ENCODE assay signal across 8 cellular contexts in the genomic region with DNA sequence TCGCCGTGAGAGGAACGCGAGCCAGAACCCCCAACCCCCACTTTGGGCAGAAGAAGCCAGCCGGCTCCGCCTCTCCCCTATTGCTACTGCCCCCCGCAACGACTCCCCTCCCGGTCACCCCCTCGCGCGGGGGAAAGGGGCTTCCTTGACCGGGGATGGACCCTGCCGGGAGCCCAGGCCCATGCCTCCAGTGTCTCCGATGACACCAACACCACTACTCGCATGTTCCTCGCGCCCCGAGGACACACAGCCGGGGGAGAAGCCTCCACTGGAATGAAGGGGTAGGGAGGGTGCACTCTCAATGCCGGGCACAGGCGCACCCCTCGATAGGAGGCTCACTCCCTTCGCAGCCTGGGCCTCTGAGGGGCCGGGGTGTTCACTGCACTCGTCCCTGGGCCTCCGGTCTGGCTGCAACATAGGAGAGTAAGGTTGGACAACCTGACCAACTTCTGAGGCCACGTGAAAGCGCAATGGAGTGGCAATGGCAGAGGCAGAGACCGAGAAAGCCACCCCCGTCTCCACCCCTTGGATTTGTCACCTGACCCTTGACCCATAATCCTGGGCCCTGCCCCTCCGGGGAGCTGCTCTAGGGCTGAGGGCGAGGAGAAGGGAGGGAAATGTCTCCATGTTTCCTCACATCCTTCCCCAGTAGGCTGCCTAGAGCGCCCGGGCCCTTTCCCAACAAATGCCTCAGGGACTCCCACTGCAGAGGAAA. TPM values are rescaled to one million over a fixed set of nuclear protein-coding genes. Genes with fewer than 3 reads are reported as not detected.
DNase-seq lines count a peak whose midpoint lies in the region; ATAC-seq, FAIRE-seq and TF ChIP-seq lines count a peak whose summit lies in the region.

No MANE protein-coding gene starts in this region.

- H3K9me3 Mint-ChIP-seq in T-helper 1 cell treated with Interleukin-12 subunit alpha and Interleukin-12 subunit beta and Interleukin-4 antibody, amounts not matched to agents 30 μg/mL and 1 μg/mL, for 36 hours = no peaks in the 10 kb centered on the region

- peak overlapping the region; percentile 37 for H3K4me3 Mint-ChIP-seq in T-helper 1 cell treated with Interleukin-12 subunit alpha and Interleukin-12 subunit beta and Interleukin-4 antibody, amounts not matched to agents 30 μg/mL and 1 μg/mL, for 36 hours

- H3K4me1 Mint-ChIP-seq in T-helper 1 cell treated with Interleukin-12 subunit alpha and Interleukin-12 subunit beta and Interleukin-4 antibody, amounts not matched to agents 30 μg/mL and 1 μg/mL, for 36 hours (ENCODE audit: low read depth) = peaks cover 17% of the 10 kb centered on the region

- CTCF ChIA-PET in GM12878 (lab: Yijun Ruan, JAX) = interaction anchor here (0.9 to 3.1 kb wide), 8 partner anchors 14 to 201 kb away, joined by 3 to 32 read pairs (median 4); partner anchors contain the start of gene RPP25L

- no peak overlapping the region for H3K27ac Mint-ChIP-seq in T-helper 1 cell treated with Interleukin-12 subunit alpha and Interleukin-12 subunit beta and Interleukin-4 antibody, amounts not matched to agents 30 μg/mL and 1 μg/mL, for 36 hours

- H3K4me2 ChIP-seq in GM12878 (ENCODE audit: control insufficient read depth, insufficient read depth) = no peak overlapping the region

- no peak overlapping the region for H2AFZ ChIP-seq in GM12878 (ENCODE audit: control insufficient read depth, low read depth, low read length)

- no peak for TF ChIP-seq RAD21 in GM12878 (IDR thresholded peaks at IDR 0.05; ENCODE audit: insufficient read depth, low read depth, low read length)

- no peak for TF ChIP-seq POLR2A in GM12878 (IDR thresholded peaks at IDR 0.05; ENCODE audit: low read depth, low read length)
- TF ChIP-seq POLR2A in right lobe of liver (IDR thresholded peaks at IDR 0.05) = peak; percentile 16
- TF ChIP-seq POLR2A in tibial nerve (IDR thresholded peaks at IDR 0.05) = no peak

- 0 out of 3 replicates have a peak, but pooled peaks have one; percentile 5 for ATAC-seq in GM12878
- peak; percentile 33 to 68 (median 50) for ATAC-seq in right lobe of liver

- H3K79me2 ChIP-seq in GM12878 (ENCODE audit: control insufficient read depth, insufficient read depth, low read length) = no peaks in the 10 kb centered on the region

- no peak for TF ChIP-seq EP300 in GM12878 (IDR thresholded peaks at IDR 0.05; ENCODE audit: borderline replicate concordance in 1 of 2, control insufficient read depth in 1 of 2, low read depth in 2 of 2, low read length in 2 of 2)
- TF ChIP-seq EP300 in tibial nerve (IDR thresholded peaks at IDR 0.05) = no peak

- H3K9ac ChIP-seq in GM12878 (ENCODE audit: control insufficient read depth, insufficient read depth, low read length) = no peak overlapping the region

- POLR2A ChIA-PET in GM12878 (lab: Charles Lee) = no interaction called here

- DNase-seq in T-helper 1 cell (no peak), GM12878 (ENCODE audit: low read depth, low spot score) (no peak), right lobe of liver (peak; percentile 40 to 89 (median 72)), tibial nerve (ENCODE audit: low spot score in 2 of 2) (peak in 1 of 2 donors; percentile 38), NCI-H2081 (lab: John Stamatoyannopoulos, UW) (no peak), DMS79 treated with DMSO at 0.1 percent for 48 hours (lab: John Stamatoyannopoulos, UW) (no peak), dermis blood vessel endothelial cell (no peak)

- RAD21 ChIA-PET in GM12878 (lab: Charles Lee; ENCODE audit: unreplicated experiment) = interaction anchor here (1.4 kb wide), 1 partner anchor 187 kb away, joined by 7 read pairs; no protein-coding TSS in a partner anchor

- H3K36me3 ChIP-seq in GM12878 (ENCODE audit: control insufficient read depth in 2 of 2, insufficient read depth in 2 of 2, low read length in 1 of 2) (no peaks in the 10 kb centered on the region), right lobe of liver (no peaks in the 10 kb centered on the region), tibial nerve (no peaks in the 10 kb centered on the region)

- no TSS peak for BruUV-seq in GM12878 (replicated peaks; lab: Mats Ljungman, UMichigan)

- no peaks in the 10 kb centered on the region for H3K36me3 Mint-ChIP-seq in T-helper 1 cell treated with Interleukin-12 subunit alpha and Interleukin-12 subunit beta and Interleukin-4 antibody, amounts not matched to agents 30 μg/mL and 1 μg/mL, for 36 hours (ENCODE audit: low read depth)

- H3K4me1 ChIP-seq in GM12878 (ENCODE audit: control insufficient read depth, insufficient read depth, low read length) (peaks cover 2% of the 10 kb centered on the region; the same call in 1 of the 2 replicates), right lobe of liver (peaks cover 0 to 39% (median 13%) of the 10 kb centered on the region in 4 donors), tibial nerve (peaks cover 0 to 63% (median 44%) of the 10 kb centered on the region in 4 donors)

- no peak overlapping the region for H3K27ac ChIP-seq in GM12878 (ENCODE audit: control insufficient read depth, insufficient read depth)
- H3K27ac ChIP-seq in right lobe of liver = peak overlapping the region in 1 of 3 donors; percentile 66
- peak overlapping the region; percentile 51 to 89 (median 75) for H3K27ac ChIP-seq in tibial nerve

- WGBS in GM12878 (ENCODE audit: insufficient coverage, insufficient replicate concordance, low lambda C conversion rate, missing lambda C conversion rate) = 11% methylated on average over 35 of the region's 35 CpGs
- WGBS in right lobe of liver (ENCODE audit: insufficient coverage, low coverage, low lambda C conversion rate, missing lambda C conversion rate) = 10% methylated on average over 18 of the region's 35 CpGs
- WGBS in tibial nerve, 2 donors = 20 to 21% methylated on average over 24 to 35 of the region's 35 CpGs

- H4K20me1 ChIP-seq in GM12878 (ENCODE audit: control insufficient read depth, insufficient read depth) = peaks cover 14% of the 10 kb centered on the region

- no peak for FAIRE-seq in GM12878 (lab: Jason Lieb, UNC)

- in situ Hi-C loops in GM12878 (cut with MboI) = loop anchor here (5.0 kb wide), 1 partner anchor 52 kb away; no protein-coding TSS in a partner anchor

- intact Hi-C loops in GM12878 (cut with micrococcal nuclease; ENCODE audit: unreplicated experiment) (loop anchor here (1.0 kb wide), 2 partner anchors 42 to 153 kb away; no protein-coding TSS in a partner anchor), right lobe of liver (cut with DNase I) (no loop called here)

- H3K4me3 ChIP-seq in GM12878 = no peak overlapping the region
- peak overlapping the region; percentile 8 to 52 (median 46) for H3K4me3 ChIP-seq in right lobe of liver
- H3K4me3 ChIP-seq in tibial nerve = peak overlapping the region; percentile 46 to 75 (median 50)

- H3K27me3 ChIP-seq in GM12878 (replicated peaks in 1 of 2; ENCODE audit: control insufficient read depth in 2 of 2, insufficient read depth in 2 of 2, low read length in 1 of 2) = peaks cover 31 to 55% of the 10 kb centered on the region in 2 experiments
- no peaks in the 10 kb centered on the region for H3K27me3 ChIP-seq in right lobe of liver
- H3K27me3 ChIP-seq in tibial nerve = peaks cover 0 to 41% of the 10 kb centered on the region in 2 donors

- H3K27me3 Mint-ChIP-seq in T-helper 1 cell treated with Interleukin-12 subunit alpha and Interleukin-12 subunit beta and Interleukin-4 antibody, amounts not matched to agents 30 μg/mL and 1 μg/mL, for 36 hours (ENCODE audit: low read depth) = peaks cover 82% of the 10 kb centered on the region

- H3K9me3 ChIP-seq in GM12878 (replicated peaks; ENCODE audit: control insufficient read depth, insufficient read depth, low read length) = no peaks in the 10 kb centered on the region
- H3K9me3 ChIP-seq in right lobe of liver = no peaks in the 10 kb centered on the region
- H3K9me3 ChIP-seq in tibial nerve = no peaks in the 10 kb centered on the region

- no peak for TF ChIP-seq CTCF in GM12878 (IDR thresholded peaks at IDR 0.05 in 2 of 3, conservative IDR thresholded peaks at IDR 0.05 in 1 of 3; ENCODE audit: control insufficient read depth in 2 of 3, extremely low read depth in 1 of 3, insufficient read depth in 1 of 3, low read depth in 3 of 3, low read length in 3 of 3)
- TF ChIP-seq CTCF in right lobe of liver (IDR thresholded peaks at IDR 0.05) = no peak
- no peak for TF ChIP-seq CTCF in tibial nerve (IDR thresholded peaks at IDR 0.05)

- SMC1A ChIA-PET in GM12878 (lab: Charles Lee; ENCODE audit: uncharacterized antibody, unreplicated experiment) = interaction anchor here (1.0 to 1.3 kb wide), 3 partner anchors 43 to 260 kb away, joined by 3 to 4 read pairs (median 3); no protein-coding TSS in a partner anchor

RNA-seq across cellular contexts. Expression of gene CNTFR, which starts 1.0 kb away (rescaled TPM):
- total RNA-seq in GM12878 (2013; cell fraction: nucleolus; rRNA removed) = not detected in 2 replicates
- total RNA-seq in GM12878 (2014; rRNA removed) (not detected in 2 replicates), GM12878 (2014; rRNA removed; fragmentation: Illumina TruSeq; extraction: Trizol) (not detected in 2 replicates), GM12878 (2021) (not detected in 2 replicates), right lobe of liver (10 to 100 TPM in 1 of 6 experiments, 1 to 10 TPM in 4, under 1 TPM in 1; 0.71 to 12.5 (median 3.4) TPM), tibial nerve (10 to 100 TPM; 19.8 to 40.9 (median 34.7) TPM), dermis blood vessel endothelial cell (not detected in 2 replicates)
- polyA plus RNA-seq in GM12878 (2011; ENCODE audit: low read depth) = not detected
- polyA plus RNA-seq in GM12878 (2011; rRNA removed) (not detected in 2 replicates), GM12878 (2014; fragmentation: Illumina TruSeq; extraction: Trizol) (not detected in 2 replicates), GM12878 (2014; fragmentation: Nextera tagmentation; extraction: Ambion mirVana) (not detected), GM12878 (2014; rRNA removed) (not detected in 2 replicates), GM12878 (2016; fragmentation: Nextera tagmentation; extraction: Ambion mirVana) (not detected)
- not detected in 2 replicates for polyA plus RNA-seq in GM12878 (2011; cell fraction: cytosol; rRNA removed)
- 0.10 TPM in 1 of 2 replicates, not detected in the other for polyA plus RNA-seq in GM12878 (2011; cell fraction: nucleus; rRNA removed)
- polyA plus RNA-seq in GM12878 (2012) = not detected in 2 replicates
- not detected in 2 replicates for polyA minus RNA-seq in GM12878 (2011; rRNA and poly(A)+ RNA removed)
- polyA minus RNA-seq in GM12878 (2011; cell fraction: cytosol; rRNA and poly(A)+ RNA removed) = not detected in 2 replicates
- not detected in 2 replicates for polyA minus RNA-seq in GM12878 (2011; cell fraction: nucleus; rRNA and poly(A)+ RNA removed)

RNA-seq across cellular contexts. Expression of gene RPP25L, which starts 21.4 kb away (rescaled TPM):
- total RNA-seq in GM12878 (2013; cell fraction: nucleolus; rRNA removed) = 4.4 and 4.6 TPM in 2 replicates
- total RNA-seq in GM12878 (2014; rRNA removed) (28.0 and 30.2 TPM in 2 replicates), GM12878 (2014; rRNA removed; fragmentation: Illumina TruSeq; extraction: Trizol) (14.0 and 14.3 TPM in 2 replicates), GM12878 (2021) (18.4 and 19.0 TPM in 2 replicates), right lobe of liver (10 to 100 TPM; 15.2 to 29.1 (median 25.0) TPM), tibial nerve (10 to 100 TPM; 31.4 to 45.9 (median 45.4) TPM), dermis blood vessel endothelial cell (21.4 and 31.8 TPM in 2 replicates)
- polyA plus RNA-seq in GM12878 (2011; ENCODE audit: low read depth) = 13.4 TPM
- polyA plus RNA-seq in GM12878 (2011; rRNA removed) (7.8 and 12.9 TPM in 2 replicates), GM12878 (2014; fragmentation: Illumina TruSeq; extraction: Trizol) (2.9 and 8.5 TPM in 2 replicates), GM12878 (2014; fragmentation: Nextera tagmentation; extraction: Ambion mirVana) (10 to 100 TPM in 1 of 2 experiments, 1 to 10 TPM in 1; 7.7 to 14.7 TPM), GM12878 (2014; rRNA removed) (26.6 and 36.3 TPM in 2 replicates), GM12878 (2016; fragmentation: Nextera tagmentation; extraction: Ambion mirVana) (10 to 100 TPM; 26.1 to 26.2 TPM)
- polyA plus RNA-seq in GM12878 (2011; cell fraction: cytosol; rRNA removed) = 21.4 and 28.8 TPM in 2 replicates
- 14.0 and 15.5 TPM in 2 replicates for polyA plus RNA-seq in GM12878 (2011; cell fraction: nucleus; rRNA removed)
- 19.2 and 20.0 TPM in 2 replicates for polyA plus RNA-seq in GM12878 (2012)
- polyA minus RNA-seq in GM12878 (2011; rRNA and poly(A)+ RNA removed) = 4.2 and 11.9 TPM in 2 replicates
- polyA minus RNA-seq in GM12878 (2011; cell fraction: cytosol; rRNA and poly(A)+ RNA removed) = 2.8 and 3.3 TPM in 2 replicates
- 6.5 and 9.3 TPM in 2 replicates for polyA minus RNA-seq in GM12878 (2011; cell fraction: nucleus; rRNA and poly(A)+ RNA removed)

RNA-seq across cellular contexts. Expression of gene DCTN3, which starts 29.8 kb away (rescaled TPM):
- total RNA-seq in GM12878 (2013; cell fraction: nucleolus; rRNA removed) = 18.1 and 20.7 TPM in 2 replicates
- total RNA-seq in GM12878 (2014; rRNA removed) (87.3 and 103 TPM in 2 replicates), GM12878 (2014; rRNA removed; fragmentation: Illumina TruSeq; extraction: Trizol) (43.2 and 45.6 TPM in 2 replicates), GM12878 (2021) (74.6 and 79.1 TPM in 2 replicates), right lobe of liver (10 to 100 TPM; 26.4 to 36.8 (median 32.7) TPM), tibial nerve (10 to 100 TPM; 64.7 to 87.5 (median 73.7) TPM), dermis blood vessel endothelial cell (65.3 and 74.4 TPM in 2 replicates)
- polyA plus RNA-seq in GM12878 (2011; ENCODE audit: low read depth) = 115 TPM
- polyA plus RNA-seq in GM12878 (2011; rRNA removed) (56.5 and 75.6 TPM in 2 replicates), GM12878 (2014; fragmentation: Illumina TruSeq; extraction: Trizol) (26.9 and 57.8 TPM in 2 replicates), GM12878 (2014; fragmentation: Nextera tagmentation; extraction: Ambion mirVana) (10 to 100 TPM; 19.0 to 52.0 TPM), GM12878 (2014; rRNA removed) (66.7 and 68.0 TPM in 2 replicates), GM12878 (2016; fragmentation: Nextera tagmentation; extraction: Ambion mirVana) (100 to 1,000 TPM; 101 to 120 TPM)
- 102 TPM in 2 replicates for polyA plus RNA-seq in GM12878 (2011; cell fraction: cytosol; rRNA removed)
- polyA plus RNA-seq in GM12878 (2011; cell fraction: nucleus; rRNA removed) = 94.9 and 105 TPM in 2 replicates
- 101 and 126 TPM in 2 replicates for polyA plus RNA-seq in GM12878 (2012)
- 45.4 and 61.2 TPM in 2 replicates for polyA minus RNA-seq in GM12878 (2011; rRNA and poly(A)+ RNA removed)
- 12.0 and 16.7 TPM in 2 replicates for polyA minus RNA-seq in GM12878 (2011; cell fraction: cytosol; rRNA and poly(A)+ RNA removed)
- polyA minus RNA-seq in GM12878 (2011; cell fraction: nucleus; rRNA and poly(A)+ RNA removed) = 24.7 and 43.0 TPM in 2 replicates

RNA-seq across cellular contexts. Expression of gene ARID3C, which starts 38.3 kb away (rescaled TPM):
- total RNA-seq in GM12878 (2013; cell fraction: nucleolus; rRNA removed) = 0.38 TPM in 1 of 2 replicates, not detected in the other
- not detected in 2 replicates for total RNA-seq in GM12878 (2014; rRNA removed)
- not detected in 2 replicates for total RNA-seq in GM12878 (2014; rRNA removed; fragmentation: Illumina TruSeq; extraction: Trizol)
- total RNA-seq in GM12878 (2021) = 0.24 TPM in 1 of 2 replicates, not detected in the other
- not detected for polyA plus RNA-seq in GM12878 (2011; ENCODE audit: low read depth)
- not detected in 2 replicates for polyA plus RNA-seq in GM12878 (2011; rRNA removed)
- polyA plus RNA-seq in GM12878 (2011; cell fraction: cytosol; rRNA removed) = not detected in 2 replicates
- polyA plus RNA-seq in GM12878 (2011; cell fraction: nucleus; rRNA removed) = 0.07 TPM in 1 of 2 replicates, not detected in the other
- not detected in 2 replicates for polyA plus RNA-seq in GM12878 (2012)
- polyA plus RNA-seq in GM12878 (2014; fragmentation: Illumina TruSeq; extraction: Trizol) = not detected in 2 replicates
- polyA plus RNA-seq in GM12878 (2014; fragmentation: Nextera tagmentation; extraction: Ambion mirVana) = not detected
- polyA plus RNA-seq in GM12878 (2014; rRNA removed) = not detected in 2 replicates
- not detected for polyA plus RNA-seq in GM12878 (2016; fragmentation: Nextera tagmentation; extraction: Ambion mirVana)
- not detected in 2 replicates for polyA minus RNA-seq in GM12878 (2011; rRNA and poly(A)+ RNA removed)
- not detected in 2 replicates for polyA minus RNA-seq in GM12878 (2011; cell fraction: cytosol; rRNA and poly(A)+ RNA removed)
- not detected in 2 replicates for polyA minus RNA-seq in GM12878 (2011; cell fraction: nucleus; rRNA and poly(A)+ RNA removed)
- total RNA-seq in right lobe of liver = 1 to 10 TPM; 1.7 to 6.7 (median 2.5) TPM
- 1 to 10 TPM in 2 of 4 donors, under 1 TPM in 2; 0.30 to 2.1 (median 1.3) TPM for total RNA-seq in tibial nerve
- total RNA-seq in dermis blood vessel endothelial cell = 0.09 and 0.51 TPM in 2 replicates

RNA-seq across cellular contexts. Expression of gene SIGMAR1, which starts 47.1 kb away (rescaled TPM):
- total RNA-seq in GM12878 (2013; cell fraction: nucleolus; rRNA removed) = 24.8 and 27.0 TPM in 2 replicates
- total RNA-seq in GM12878 (2014; rRNA removed) (65.4 and 77.9 TPM in 2 replicates), GM12878 (2014; rRNA removed; fragmentation: Illumina TruSeq; extraction: Trizol) (38.6 and 44.3 TPM in 2 replicates), GM12878 (2021) (61.5 and 63.0 TPM in 2 replicates), right lobe of liver (100 to 1,000 TPM in 5 of 6 experiments, 10 to 100 TPM in 1; 69.3 to 237 (median 123) TPM), tibial nerve (100 to 1,000 TPM in 2 of 4 donors, 10 to 100 TPM in 2; 92.6 to 128 (median 107) TPM), dermis blood vessel endothelial cell (37.1 and 63.5 TPM in 2 replicates)
- polyA plus RNA-seq in GM12878 (2011; ENCODE audit: low read depth) = 16.1 TPM
- polyA plus RNA-seq in GM12878 (2011; rRNA removed) (7.6 and 12.9 TPM in 2 replicates), GM12878 (2014; fragmentation: Illumina TruSeq; extraction: Trizol) (64.7 and 76.0 TPM in 2 replicates), GM12878 (2014; fragmentation: Nextera tagmentation; extraction: Ambion mirVana) (10 to 100 TPM in 1 of 2 experiments, 1 to 10 TPM in 1; 7.1 to 19.6 TPM), GM12878 (2014; rRNA removed) (81.4 and 82.9 TPM in 2 replicates), GM12878 (2016; fragmentation: Nextera tagmentation; extraction: Ambion mirVana) (100 to 1,000 TPM; 110 to 133 TPM)
- 21.5 and 23.4 TPM in 2 replicates for polyA plus RNA-seq in GM12878 (2011; cell fraction: cytosol; rRNA removed)
- polyA plus RNA-seq in GM12878 (2011; cell fraction: nucleus; rRNA removed) = 13.0 and 13.5 TPM in 2 replicates
- 25.7 and 30.6 TPM in 2 replicates for polyA plus RNA-seq in GM12878 (2012)
- 13.1 and 18.7 TPM in 2 replicates for polyA minus RNA-seq in GM12878 (2011; rRNA and poly(A)+ RNA removed)
- polyA minus RNA-seq in GM12878 (2011; cell fraction: cytosol; rRNA and poly(A)+ RNA removed) = 6.5 and 10.2 TPM in 2 replicates
- polyA minus RNA-seq in GM12878 (2011; cell fraction: nucleus; rRNA and poly(A)+ RNA removed) = 11.7 and 17.3 TPM in 2 replicates

Comparison
In these comparisons a context has a peak if more than half of its experiments do, and no peak if none do; other contexts are left out.
1. DNase-seq: peak in right lobe of liver (3 of 3); none in T-helper 1 cell (0 of 5), GM12878 (single experiment), NCI-H2081 (0 of 2), DMS79 treated with DMSO at 0.1 percent for 48 hours (single experiment) and dermis blood vessel endothelial cell (single experiment).